ENCODE assay signal across 8 cellular contexts in the genomic region with DNA sequence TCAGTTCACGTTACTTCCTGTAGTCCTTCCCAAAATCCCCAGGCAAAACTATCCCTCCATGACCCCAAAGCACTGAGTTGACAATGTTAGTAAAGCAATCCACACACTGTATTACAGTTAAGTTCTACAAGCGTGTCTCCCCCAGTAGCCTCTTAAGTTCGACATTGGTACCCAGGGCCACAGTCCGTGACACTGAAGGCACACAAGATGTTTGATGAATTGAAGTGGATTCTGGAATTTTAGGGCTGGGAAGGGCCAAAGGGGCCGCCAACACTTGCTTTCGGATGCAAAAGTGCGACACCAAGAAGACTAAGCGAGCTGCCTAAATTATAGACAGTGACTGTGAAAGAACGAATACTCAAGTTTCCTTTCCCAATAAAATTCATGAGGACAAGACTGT. TPM values are rescaled to one million over a fixed set of nuclear protein-coding genes. Genes with fewer than 3 reads are reported as not detected.
DNase-seq lines count a peak whose midpoint lies in the region; ATAC-seq and TF ChIP-seq lines count a peak whose summit lies in the region.

No MANE protein-coding gene starts in this region.

- H3K27ac ChIP-seq in IMR-90 (ENCODE audit: insufficient read depth, low read length) (no peak overlapping the region), duodenal mucosa (ENCODE audit: low read depth, low read length) (no peak overlapping the region), neural progenitor cell (no peak overlapping the region), caudate nucleus (ENCODE audit: low read depth, low read length) (no peak overlapping the region)

- no peak for TF ChIP-seq CTCF in BJ (IDR thresholded peaks at IDR 0.05; ENCODE audit: insufficient read depth, low read depth, low read length)
- TF ChIP-seq CTCF in IMR-90 (conservative IDR thresholded peaks at IDR 0.05; ENCODE audit: low read depth, low read length) = no peak
- TF ChIP-seq CTCF in neural progenitor cell (IDR thresholded peaks at IDR 0.05) = no peak

- no peaks in the 10 kb centered on the region for H3K9me3 Mint-ChIP-seq in neural progenitor cell

- peaks cover 92% of the 10 kb centered on the region for H3K79me2 ChIP-seq in neural progenitor cell (ENCODE audit: low read depth)

- peak overlapping the region; percentile 81 for H3K4me3 ChIP-seq in BJ (ENCODE audit: low read depth, low read length)
- peak overlapping the region; percentile 88 for H3K4me3 ChIP-seq in IMR-90 (ENCODE audit: insufficient read depth, low read depth, low read length)
- peak overlapping the region; percentile 77 to 98 for H3K4me3 ChIP-seq in duodenal mucosa (ENCODE audit: low read depth in 1 of 2, low read length in 2 of 2)
- peak overlapping the region; percentile 73 for H3K4me3 ChIP-seq in neural progenitor cell

- peak overlapping the region; percentile 59 for H3K23ac ChIP-seq in IMR-90 (ENCODE audit: low read depth, low read length)

- H3K9me1 ChIP-seq in IMR-90 (ENCODE audit: insufficient read depth, low read length) = peaks cover 5% of the 10 kb centered on the region

- H4K20me1 ChIP-seq in IMR-90 (ENCODE audit: insufficient read depth, low read length) (peaks cover 55% of the 10 kb centered on the region), neural progenitor cell (ENCODE audit: low read depth) (peaks cover 84% of the 10 kb centered on the region)

- H2BK120ac ChIP-seq in IMR-90 (ENCODE audit: low read depth, low read length) = no peak overlapping the region

- H2AK5ac ChIP-seq in IMR-90 (ENCODE audit: low read depth, low read length) = no peak overlapping the region

- H4K8ac ChIP-seq in IMR-90 (ENCODE audit: low read depth in 2 of 2, low read length in 2 of 2) = no peak overlapping the region

- no peak overlapping the region; the same call in 1 of the 2 replicates for H3K9ac ChIP-seq in IMR-90 (ENCODE audit: low read depth, low read length)
- peak overlapping the region; percentile 87 to 94 for H3K9ac ChIP-seq in duodenal mucosa (ENCODE audit: low read depth in 1 of 2, low read length in 2 of 2)
- no peak overlapping the region for H3K9ac ChIP-seq in neural progenitor cell

- H3K18ac ChIP-seq in IMR-90 (ENCODE audit: low read depth, low read length) = no peak overlapping the region

- 80% methylated on average over 1 of the region's 9 CpGs; no CpG with 5 or more reads in 1 of the 2 experiments for WGBS in IMR-90 (ENCODE audit: extremely low coverage in 2 of 2, insufficient read length in 1 of 2), 2 experiments

- no peak for TF ChIP-seq POLR2A in IMR-90 (IDR thresholded peaks at IDR 0.05; ENCODE audit: low read depth, low read length)

- no peak overlapping the region for H3K14ac ChIP-seq in IMR-90 (replicated peaks; ENCODE audit: low read depth, low read length)

- H2BK15ac ChIP-seq in IMR-90 (ENCODE audit: low read depth, low read length) = no peak overlapping the region

- H3K9me3 ChIP-seq in IMR-90 (ENCODE audit: control insufficient read depth, insufficient read depth, low read length) = no peaks in the 10 kb centered on the region
- no peaks in the 10 kb centered on the region for H3K9me3 ChIP-seq in duodenal mucosa (ENCODE audit: control insufficient read depth in 1 of 2, low read length in 2 of 2)
- no peaks in the 10 kb centered on the region for H3K9me3 ChIP-seq in neural progenitor cell (ENCODE audit: low read depth)

- DNase-seq in BJ (ENCODE audit: low read depth) (no peak), IMR-90 (no peak), neural progenitor cell (ENCODE audit: low spot score) (no peak), activated gamma-delta T cell treated with Interleukin-2 at 50 U/mL for 16 hours (no peak), HEK293T (ENCODE audit: extremely low spot score) (no peak), caudate nucleus (lab: John Stamatoyannopoulos, UW) (no peak), DMS153 treated with DMSO at 0.1 percent for 48 hours (lab: John Stamatoyannopoulos, UW; ENCODE audit: unreplicated experiment) (no peak)

- peaks cover 24% of the 10 kb centered on the region for H3F3A ChIP-seq in neural progenitor cell (ENCODE audit: low read depth)

- no peaks in the 10 kb centered on the region for H3K36me3 ChIP-seq in BJ (ENCODE audit: control insufficient read depth, insufficient read depth, low read length)
- H3K36me3 ChIP-seq in IMR-90 (ENCODE audit: control insufficient read depth, insufficient read depth, low read length) = 0 out of 2 replicates have a peak, but pooled peaks cover 2% of the 10 kb centered on the region
- H3K36me3 ChIP-seq in duodenal mucosa (ENCODE audit: control insufficient read depth in 1 of 2, insufficient read depth in 2 of 2, low read length in 2 of 2) = no peaks in the 10 kb centered on the region
- H3K36me3 ChIP-seq in neural progenitor cell = peaks cover 10% of the 10 kb centered on the region

- no peak overlapping the region for H4K5ac ChIP-seq in IMR-90 (ENCODE audit: low read depth, low read length)

- H2BK5ac ChIP-seq in IMR-90 (ENCODE audit: low read depth, low read length, poor library complexity, severe bottlenecking) = no peak overlapping the region

- in situ Hi-C loops in IMR-90 (cut with MboI; ENCODE audit: low sequenced_read_pairs) = no loop called here

- H3K27me3 Mint-ChIP-seq in neural progenitor cell (ENCODE audit: insufficient read depth, low read depth) = peaks cover 2% of the 10 kb centered on the region

- H2AFZ ChIP-seq in IMR-90 (replicated peaks; ENCODE audit: low read length, poor library complexity) (no peak overlapping the region), neural progenitor cell (replicated peaks) (no peak overlapping the region)

- H2AK9ac ChIP-seq in IMR-90 (replicated peaks; ENCODE audit: low read depth, low read length, poor library complexity) = peak overlapping the region; percentile 10

- H3K79me1 ChIP-seq in IMR-90 (ENCODE audit: low read depth in 1 of 2, low read length in 2 of 2) = peaks cover 22 to 56% of the 10 kb centered on the region in 2 experiments

- ATAC-seq in IMR-90 (ENCODE audit: low read depth) = no peak

- H3K27ac Mint-ChIP-seq in neural progenitor cell = no peak overlapping the region

- H3K4me1 Mint-ChIP-seq in neural progenitor cell = peaks cover 43% of the 10 kb centered on the region

- H3K4me2 ChIP-seq in IMR-90 (ENCODE audit: low read depth, low read length) = peak overlapping the region; percentile 85
- peak overlapping the region; percentile 90 for H3K4me2 ChIP-seq in neural progenitor cell

- peaks cover 6% of the 10 kb centered on the region for H3K4me1 ChIP-seq in IMR-90 (ENCODE audit: control insufficient read depth, insufficient read depth, low read length)
- peaks cover 50 to 54% of the 10 kb centered on the region in 2 donors for H3K4me1 ChIP-seq in duodenal mucosa (ENCODE audit: control insufficient read depth in 1 of 2, insufficient read depth in 2 of 2, low read length in 2 of 2)
- peaks cover 24% of the 10 kb centered on the region for H3K4me1 ChIP-seq in neural progenitor cell

- H3K4me3 Mint-ChIP-seq in neural progenitor cell = no peak overlapping the region

- BruUV-seq in IMR-90 (replicated peaks; lab: Mats Ljungman, UMichigan) = no TSS peak

- intact Hi-C loops in IMR-90 (cut with micrococcal nuclease) = no loop called here

- dilution Hi-C loops in IMR-90 (cut with HindIII; ENCODE audit: low sequenced_read_pairs, unreplicated experiment) = no loop called here

- CTCF ChIA-PET in BJ (lab: Yijun Ruan, JAX) = no interaction called here
- CTCF ChIA-PET in IMR-90 (lab: Yijun Ruan, JAX) = interaction anchor here (1.9 kb wide), 1 partner anchor 14 kb away, joined by 9 read pairs; no protein-coding TSS in a partner anchor
- CTCF ChIA-PET in HEK293T (lab: Yijun Ruan, JAX) = interaction anchor here (1.2 kb wide), 1 partner anchor 14 kb away, joined by 3 read pairs; no protein-coding TSS in a partner anchor

- H3K27me3 ChIP-seq in BJ (ENCODE audit: control insufficient read depth, insufficient read depth, low read length) (no peaks in the 10 kb centered on the region), IMR-90 (ENCODE audit: control insufficient read depth, insufficient read depth, low read length) (no peaks in the 10 kb centered on the region), duodenal mucosa (ENCODE audit: control insufficient read depth in 1 of 2, insufficient read depth in 2 of 2, low read length in 2 of 2) (no peaks in the 10 kb centered on the region), neural progenitor cell (no peaks in the 10 kb centered on the region)

- no peak for TF ChIP-seq RAD21 in IMR-90 (IDR thresholded peaks at IDR 0.05; ENCODE audit: low read length)

- H3K36me3 Mint-ChIP-seq in neural progenitor cell = peaks cover 10% of the 10 kb centered on the region

- H3K56ac ChIP-seq in IMR-90 (ENCODE audit: extremely low read depth, insufficient read depth, low read length) = no peak overlapping the region

- H2BK20ac ChIP-seq in IMR-90 (ENCODE audit: low read depth, low read length) = no peak overlapping the region

- no peak overlapping the region for H4K91ac ChIP-seq in IMR-90 (ENCODE audit: insufficient read depth, low read depth, low read length)

- no peak overlapping the region for H3K4ac ChIP-seq in IMR-90 (ENCODE audit: low read depth, low read length)

- POLR2A ChIA-PET in BJ (lab: Charles Lee) = no interaction called here
- POLR2A ChIA-PET in IMR-90 (lab: Charles Lee; ENCODE audit: unreplicated experiment) = no interaction called here
- POLR2A ChIA-PET in HEK293T (lab: Yijun Ruan, JAX) = no interaction called here

TF ChIP-seq in HEK293T, 16 proteins besides CTCF, POLR2A, EP300 and RAD21 (continues in another document):
- no peak for TF ChIP-seq FOXK2 (IDR thresholded peaks at IDR 0.05)
- no peak for TF ChIP-seq BHLHE40 (IDR thresholded peaks at IDR 0.05; ENCODE audit: borderline replicate concordance)
- TF ChIP-seq FOXA1 (IDR thresholded peaks at IDR 0.05) = no peak
- TF ChIP-seq ARNT (IDR thresholded peaks at IDR 0.05) = no peak
- TF ChIP-seq SP1 (IDR thresholded peaks at IDR 0.05) = no peak
- TF ChIP-seq ZNF384 (IDR thresholded peaks at IDR 0.05) = no peak

RNA-seq across cellular contexts. Expression of a gene that starts 1.5 kb away (rescaled TPM):
- polyA plus RNA-seq in BJ (2011; rRNA removed) = 26.4 and 49.6 TPM in 2 replicates
- polyA minus RNA-seq in BJ (2011; rRNA and poly(A)+ RNA removed) = 20.3 and 29.0 TPM in 2 replicates
- 89.4 and 174 TPM in 2 replicates for total RNA-seq in IMR-90 (2012; rRNA removed)
- 24.2 and 42.3 TPM in 2 replicates for polyA plus RNA-seq in IMR-90 (2012; rRNA removed)
- polyA plus RNA-seq in IMR-90 (2012; cell fraction: cytosol; rRNA removed) = 5.9 TPM in 2 replicates
- 1.8 and 22.6 TPM in 2 replicates for polyA plus RNA-seq in IMR-90 (2012; cell fraction: nucleus; rRNA removed; ENCODE audit: low replicate concordance)
- 89.7 and 115 TPM in 2 replicates for total RNA-seq in neural progenitor cell (ENCODE audit: low replicate concordance)

RNA-seq across cellular contexts. Expression of a gene that starts 2.0 kb away (rescaled TPM):
- polyA plus RNA-seq in BJ (2011; rRNA removed) = 8.0 and 8.9 TPM in 2 replicates
- 1.8 and 2.0 TPM in 2 replicates for polyA minus RNA-seq in BJ (2011; rRNA and poly(A)+ RNA removed)
- 9.0 and 13.1 TPM in 2 replicates for total RNA-seq in IMR-90 (2012; rRNA removed)
- polyA plus RNA-seq in IMR-90 (2012; rRNA removed) = 14.7 and 15.9 TPM in 2 replicates
- 6.3 and 9.5 TPM in 2 replicates for polyA plus RNA-seq in IMR-90 (2012; cell fraction: cytosol; rRNA removed)
- polyA plus RNA-seq in IMR-90 (2012; cell fraction: nucleus; rRNA removed; ENCODE audit: low replicate concordance) = 6.4 and 13.5 TPM in 2 replicates
- total RNA-seq in neural progenitor cell (ENCODE audit: low replicate concordance) = 95.3 and 122 TPM in 2 replicates

Comparison
In these comparisons a context has a peak if more than half of its experiments do, and no peak if none do; other contexts are left out.
1. H3K9ac ChIP-seq: peak in duodenal mucosa (2 of 2); none in IMR-90 (single experiment) and neural progenitor cell (single experiment).
2. Peak in every context shown above with its lines, with median percentiles within 50 percentile points of each other: H3K4me3 ChIP-seq.